In the genomic region with DNA sequence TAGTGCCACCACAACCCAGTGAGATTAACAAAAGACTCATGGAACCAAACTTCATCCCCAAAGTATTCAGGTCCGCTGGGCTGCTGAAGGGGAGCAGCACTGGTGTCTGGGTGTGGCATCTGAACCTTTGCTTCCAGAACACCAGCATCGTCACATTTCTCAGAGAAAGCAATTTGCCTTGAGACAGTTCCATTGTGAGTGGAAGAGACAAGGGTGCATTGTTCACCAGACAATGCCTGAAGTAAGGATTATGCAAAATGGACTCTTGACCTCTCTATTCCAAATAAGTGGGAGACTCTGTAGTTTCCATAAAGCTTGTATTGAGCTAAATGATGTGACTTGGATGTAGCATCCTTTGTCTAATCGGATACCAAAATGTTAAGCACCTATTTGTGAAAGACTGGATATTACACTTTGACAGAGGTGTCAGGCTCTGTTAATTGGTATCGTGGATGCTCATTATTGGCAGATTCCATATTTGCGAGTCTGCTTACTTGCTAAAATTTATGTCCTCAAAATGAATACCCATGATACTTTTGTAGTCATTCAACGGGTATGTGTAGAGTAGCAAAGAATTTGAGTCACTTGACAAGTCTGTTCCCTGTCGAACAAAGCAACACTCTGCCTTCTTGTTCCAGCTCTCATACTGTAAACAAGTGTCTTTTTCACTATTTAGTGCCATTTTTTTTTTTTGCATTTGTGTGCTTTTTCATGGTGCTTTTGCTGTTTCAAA, we compare ENCODE assay signal across 11 cellular contexts.
"Had no signal": no experiment of that assay in that cellular context is flagged by ENCODE, and none has a peak within 500 bp of the region (broad histone marks: within the 10 kb centered on the region; RNA-seq: fewer than 3 reads in every experiment).

No MANE protein-coding gene starts in this region.

- DNase-seq: activated B cell treated with CpG ODN at 0.5 μM for 24 hours; activated CD4-positive, alpha-beta T cell treated with anti-CD3 and anti-CD28 coated beads, Interleukin-2, amount 10 ng/mL, durations not matched to agents 24 days and 14 days; activated CD8-positive, alpha-beta memory T cell treated with anti-CD3 and anti-CD28 coated beads for 24 hours; activated naive CD4-positive, alpha-beta T cell treated with Interleukin-2 at 50 U/mL for 16 hours; activated naive CD8-positive, alpha-beta T cell treated with anti-CD3 and anti-CD28 coated beads, Interleukin-2, amount 50 U/mL, for 24 hours; effector memory CD4-positive, alpha-beta T cell; lower lobe of right lung; mucosa of descending colon; naive thymus-derived CD8-positive, alpha-beta T cell; small intestine; tibial artery had no signal

- H3K27me3 Mint-ChIP-seq: activated B cell treated with CpG ODN at 0.5 μM for 24 hours; activated CD4-positive, alpha-beta T cell treated with anti-CD3 and anti-CD28 coated beads, Interleukin-2, amount 10 ng/mL, durations not matched to agents 24 days and 14 days; activated naive CD8-positive, alpha-beta T cell treated with anti-CD3 and anti-CD28 coated beads, Interleukin-2, amount 50 U/mL, for 24 hours; naive thymus-derived CD8-positive, alpha-beta T cell had no signal

- H3K27me3 ChIP-seq: tibial artery had no signal

- H3K27ac Mint-ChIP-seq: activated B cell treated with CpG ODN at 0.5 μM for 24 hours; activated naive CD8-positive, alpha-beta T cell treated with anti-CD3 and anti-CD28 coated beads, Interleukin-2, amount 50 U/mL, for 24 hours had no signal

- H3K27ac ChIP-seq: lower lobe of right lung had no signal

- H3K4me3 ChIP-seq: lower lobe of right lung, mucosa of descending colon, tibial artery had no signal

- H3K4me3 Mint-ChIP-seq: activated B cell treated with CpG ODN at 0.5 μM for 24 hours; activated CD4-positive, alpha-beta T cell treated with anti-CD3 and anti-CD28 coated beads, Interleukin-2, amount 10 ng/mL, durations not matched to agents 24 days and 14 days; activated naive CD8-positive, alpha-beta T cell treated with anti-CD3 and anti-CD28 coated beads, Interleukin-2, amount 50 U/mL, for 24 hours; naive thymus-derived CD8-positive, alpha-beta T cell had no signal

- ATAC-seq: activated naive CD8-positive, alpha-beta T cell treated with anti-CD3 and anti-CD28 coated beads, Interleukin-2, amount 50 U/mL, for 24 hours; lower lobe of right lung; mucosa of descending colon; naive thymus-derived CD8-positive, alpha-beta T cell had no signal

- H3K9me3 ChIP-seq: lower lobe of right lung, tibial artery had no signal

- FAIRE-seq: small intestine had no signal

- H3K4me1 ChIP-seq: lower lobe of right lung had no signal
